ENCODE assay signal across 18 cellular contexts in genomic region chr15:94001113-94001919, GRCh38.
DNase-seq lines count a peak whose midpoint lies in the region; ATAC-seq and TF ChIP-seq lines count a peak whose summit lies in the region.
"Had no signal": no experiment of that assay in that cellular context is flagged by ENCODE, and none has a peak within 500 bp of the region (broad histone marks: within the 10 kb centered on the region; RNA-seq: fewer than 3 reads in every experiment).

No MANE protein-coding gene starts in this region.

- H3K4me1 Mint-ChIP-seq in neural progenitor cell = peaks cover 7% of the 10 kb centered on the region
- H3K4me1 Mint-ChIP-seq in endodermal cell = peaks cover 13% of the 10 kb centered on the region

- peak in 5 of 8 donors; percentile 47 to 69 (median 50) for ATAC-seq in heart right ventricle
- ATAC-seq in right cardiac atrium = no peak
- no peak for ATAC-seq in HG03025 (IDR thresholded peaks at IDR 0.05; ENCODE audit: low FRiP score, unreplicated experiment)
- ATAC-seq: A549; CD8-positive, alpha-beta T cell; PC-3 had no signal

- H3K79me2 ChIP-seq in neural progenitor cell (ENCODE audit: low read depth) = no peaks in the 10 kb centered on the region

- H4K20me1 ChIP-seq in neural progenitor cell (ENCODE audit: low read depth) = no peaks in the 10 kb centered on the region

- H3K4me1 ChIP-seq in heart right ventricle = peaks cover 0 to 8% (median 0%) of the 10 kb centered on the region in 9 donors
- no peaks in the 10 kb centered on the region for H3K4me1 ChIP-seq in right cardiac atrium (ENCODE audit: control insufficient read depth, insufficient read depth, low read length)
- H3K4me1 ChIP-seq in esophagus muscularis mucosa = peaks cover 0 to 43% (median 39%) of the 10 kb centered on the region in 4 donors
- H3K4me1 ChIP-seq in neural progenitor cell = peaks cover 23% of the 10 kb centered on the region
- no peaks in the 10 kb centered on the region for H3K4me1 ChIP-seq in uterus
- peaks cover 4% of the 10 kb centered on the region for H3K4me1 ChIP-seq in endodermal cell (ENCODE audit: control insufficient read depth, insufficient read depth, low read length)
- H3K4me1 ChIP-seq: A549 had no signal

- H3K9me3 ChIP-seq in heart right ventricle = peaks cover 0 to 4% (median 0%) of the 10 kb centered on the region in 11 donors
- no peaks in the 10 kb centered on the region for H3K9me3 ChIP-seq in right cardiac atrium (ENCODE audit: control insufficient read depth, low read length)
- no peaks in the 10 kb centered on the region for H3K9me3 ChIP-seq in esophagus muscularis mucosa
- no peaks in the 10 kb centered on the region for H3K9me3 ChIP-seq in neural progenitor cell (ENCODE audit: low read depth)
- no peaks in the 10 kb centered on the region for H3K9me3 ChIP-seq in uterus
- no peaks in the 10 kb centered on the region for H3K9me3 ChIP-seq in endodermal cell (ENCODE audit: control insufficient read depth, low read length)
- H3K9me3 ChIP-seq: A549, MG63 had no signal

- WGBS in heart right ventricle, 2 donors = 33 to 37% methylated on average over 4 of the region's 4 CpGs
- 35% methylated on average over 4 of the region's 4 CpGs for WGBS in right cardiac atrium
- 33% methylated on average over 4 of the region's 4 CpGs for WGBS in esophagus muscularis mucosa
- WGBS in endodermal cell (ENCODE audit: insufficient coverage in 1 of 2, insufficient read length in 1 of 2), 2 experiments = 84 to 86% methylated on average over 4 of the region's 4 CpGs

- H3F3A ChIP-seq in neural progenitor cell (ENCODE audit: low read depth) = peaks cover 10% of the 10 kb centered on the region

- no peak overlapping the region for H2AFZ ChIP-seq in neural progenitor cell (replicated peaks)

- H3K9ac ChIP-seq in neural progenitor cell (no peak overlapping the region), endodermal cell (ENCODE audit: extremely low read depth, low read length, poor library complexity, severe bottlenecking) (no peak overlapping the region)

- H3K27ac ChIP-seq in heart right ventricle (peak overlapping the region in 6 of 10 donors; percentile 40 to 74 (median 44)), right cardiac atrium (ENCODE audit: low read length) (no peak overlapping the region), esophagus muscularis mucosa (replicated peaks in 1 of 4) (peak overlapping the region; percentile 53 to 66 (median 56)), neural progenitor cell (no peak overlapping the region), uterus (peak overlapping the region; percentile 14 to 51), endodermal cell (ENCODE audit: low read depth, low read length) (no peak overlapping the region)
- H3K27ac ChIP-seq: A549 had no signal

- H3K36me3 Mint-ChIP-seq in neural progenitor cell (no peaks in the 10 kb centered on the region), endodermal cell (ENCODE audit: low read depth) (no peaks in the 10 kb centered on the region)
- H3K36me3 Mint-ChIP-seq: CD8-positive, alpha-beta T cell had no signal

- DNase-seq in heart right ventricle (no peak), right cardiac atrium (no peak), esophagus muscularis mucosa (ENCODE audit: extremely low spot score) (no peak), neural progenitor cell (ENCODE audit: low spot score) (no peak), uterus (no peak), endodermal cell (no peak), Ammon's horn (ENCODE audit: low spot score) (no peak)
- DNase-seq: CD8-positive, alpha-beta T cell; GF-D8; GOT3; MG63; NCI-H1092 treated with DMSO at 0.1 percent for 48 hours; NCI-H1694 treated with DMSO at 0.1 percent for 48 hours; NCI-H446 treated with DMSO at 0.1 percent for 48 hours; NCI-H748 treated with DMSO at 0.1 percent for 48 hours; PC-3 had no signal

- intact Hi-C loops in heart right ventricle (cut with DNase I) = loop anchor here in 2 of 10 donors (10.0 kb wide), 2 partner anchors 73 to 113 kb away; no protein-coding TSS in a partner anchor
- intact Hi-C loops in right cardiac atrium (cut with DNase I) = no loop called here
- intact Hi-C loops in esophagus muscularis mucosa (cut with DNase I) = no loop called here
- intact Hi-C loops in uterus (cut with DNase I; ENCODE audit: low total_unique reads) = no loop called here

- no peak overlapping the region for H3K27ac Mint-ChIP-seq in neural progenitor cell
- no peak overlapping the region for H3K27ac Mint-ChIP-seq in endodermal cell
- H3K27ac Mint-ChIP-seq: CD8-positive, alpha-beta T cell had no signal

- peak overlapping the region; percentile 52 for H3K4me2 ChIP-seq in neural progenitor cell
- H3K4me2 ChIP-seq: A549 had no signal

- H3K9me3 Mint-ChIP-seq in neural progenitor cell (no peaks in the 10 kb centered on the region), endodermal cell (peaks cover 6% of the 10 kb centered on the region)
- H3K9me3 Mint-ChIP-seq: CD8-positive, alpha-beta T cell had no signal

- H3K27me3 Mint-ChIP-seq in neural progenitor cell (ENCODE audit: insufficient read depth, low read depth) (peaks cover 4% of the 10 kb centered on the region), endodermal cell (ENCODE audit: insufficient read depth) (peaks cover 1% of the 10 kb centered on the region)

- H3K27me3 ChIP-seq in heart right ventricle (no peaks in the 10 kb centered on the region), right cardiac atrium (ENCODE audit: control insufficient read depth, insufficient read depth) (no peaks in the 10 kb centered on the region), esophagus muscularis mucosa (no peaks in the 10 kb centered on the region), neural progenitor cell (no peaks in the 10 kb centered on the region), uterus (no peaks in the 10 kb centered on the region), endodermal cell (ENCODE audit: control insufficient read depth, insufficient read depth, low read length, poor library complexity, severe bottlenecking) (peaks cover 4% of the 10 kb centered on the region)
- H3K27me3 ChIP-seq: MG63 had no signal

- TF ChIP-seq EP300 in esophagus muscularis mucosa (IDR thresholded peaks at IDR 0.05) = no peak

- TF ChIP-seq CTCF in heart right ventricle (IDR thresholded peaks at IDR 0.05) (no peak), esophagus muscularis mucosa (IDR thresholded peaks at IDR 0.05) (no peak), neural progenitor cell (IDR thresholded peaks at IDR 0.05) (no peak), uterus (IDR thresholded peaks at IDR 0.05) (no peak), endodermal cell (conservative IDR thresholded peaks at IDR 0.05) (no peak)

- H3K36me3 ChIP-seq in heart right ventricle = no peaks in the 10 kb centered on the region
- H3K36me3 ChIP-seq in esophagus muscularis mucosa = no peaks in the 10 kb centered on the region
- H3K36me3 ChIP-seq in neural progenitor cell = no peaks in the 10 kb centered on the region
- H3K36me3 ChIP-seq in uterus = no peaks in the 10 kb centered on the region
- H3K36me3 ChIP-seq in endodermal cell (ENCODE audit: control insufficient read depth, insufficient read depth, low read length) = no peaks in the 10 kb centered on the region
- H3K36me3 ChIP-seq: MG63 had no signal

- no peak overlapping the region for H3K4me3 ChIP-seq in heart right ventricle
- H3K4me3 ChIP-seq in right cardiac atrium (ENCODE audit: low read length) = no peak overlapping the region
- no peak overlapping the region for H3K4me3 ChIP-seq in esophagus muscularis mucosa
- no peak overlapping the region for H3K4me3 ChIP-seq in neural progenitor cell
- H3K4me3 ChIP-seq in uterus = no peak overlapping the region
- H3K4me3 ChIP-seq in endodermal cell (ENCODE audit: low read length) = no peak overlapping the region
- H3K4me3 ChIP-seq: A549, MG63 had no signal

- TF ChIP-seq POLR2A in esophagus muscularis mucosa (IDR thresholded peaks at IDR 0.05; ENCODE audit: low read depth) = no peak
- no peak for TF ChIP-seq POLR2A in uterus (IDR thresholded peaks at IDR 0.05)

- H3K4me3 Mint-ChIP-seq in neural progenitor cell = no peak overlapping the region
- no peak overlapping the region for H3K4me3 Mint-ChIP-seq in endodermal cell
- H3K4me3 Mint-ChIP-seq: CD8-positive, alpha-beta T cell had no signal

Comparison
In these comparisons a context has a peak if more than half of its experiments do, and no peak if none do; other contexts are left out.
1. ATAC-seq: peak in heart right ventricle (5 of 8); none in right cardiac atrium (0 of 2) and HG03025 (single experiment).
2. H3K27ac ChIP-seq: peak in heart right ventricle (6 of 10), esophagus muscularis mucosa (4 of 4) and uterus (2 of 2); none in right cardiac atrium (single experiment), neural progenitor cell (single experiment) and endodermal cell (single experiment).